18 cellular contexts compared by ENCODE assay signal in genomic region chr9:114960276-114960675, GRCh38. TPM values are rescaled to one million over a fixed set of nuclear protein-coding genes. Genes with fewer than 3 reads are reported as not detected.
"Had no signal": no experiment of that assay in that cellular context is flagged by ENCODE, and none has a peak within 500 bp of the region (broad histone marks: within the 10 kb centered on the region; RNA-seq: fewer than 3 reads in every experiment).

No MANE protein-coding gene starts in this region.

- H3K27me3 Mint-ChIP-seq: dendritic cell treated with granulocyte-macrophage colony-stimulating factor and Interleukin-4, amounts not matched to agents 40 ng/mL and 50 ng/mL, for 4 days; naive thymus-derived CD4-positive, alpha-beta T cell had no signal

- H3K4me3 Mint-ChIP-seq: dendritic cell treated with granulocyte-macrophage colony-stimulating factor and Interleukin-4, amounts not matched to agents 40 ng/mL and 50 ng/mL, for 4 days; effector memory CD8-positive, alpha-beta T cell; stimulated activated memory B cell treated with anti-CD40 and anti-IgM and Interleukin-4, amounts not matched to agents 10 μg/mL and 1 μg/mL and 100 μg/mL, for 72 hours had no signal

- DNase-seq: effector memory CD8-positive, alpha-beta T cell; gastrocnemius medialis; glutamatergic neuron; islet precursor cell; mammary epithelial cell; naive thymus-derived CD4-positive, alpha-beta T cell; posterior cingulate gyrus; spleen; stimulated activated CD4-positive, alpha-beta T cell treated with anti-CD3 and anti-CD28 coated beads, Interleukin-15, amount 100 ng/mL, for 24 hours; stimulated activated CD4-positive, alpha-beta T cell treated with anti-CD3 and anti-CD28 coated beads, Interleukin-1b, Interleukin-23, amount 100 ng/mL, for 48 hours; stimulated activated CD4-positive, alpha-beta T cell treated with anti-CD3 and anti-CD28 coated beads, Interleukin-4, amount 100 ng/mL, for 24 hours; trophoblast cell had no signal

- H3K27ac Mint-ChIP-seq: effector memory CD8-positive, alpha-beta T cell; stimulated activated memory B cell treated with anti-CD40 and anti-IgM and Interleukin-4, amounts not matched to agents 10 μg/mL and 1 μg/mL and 100 μg/mL, for 72 hours had no signal

RNA-seq across cellular contexts. Expression of gene TNFSF8, which starts 29.9 kb away (rescaled TPM):
- total RNA-seq: fibroblast of villous mesenchyme, mammary epithelial cell, osteocyte, pulmonary artery endothelial cell had no signal
- polyA plus RNA-seq: mammary epithelial cell, neural cell had no signal
